In genomic region chr7:96921231-96921630, GRCh38 we compare ENCODE assay signal across 16 cellular contexts.
A peak's percentile ranks its signal among the peaks of the same experiment; 100 is the strongest.
DNase-seq lines count a peak whose midpoint lies in the region; ATAC-seq and TF ChIP-seq lines count a peak whose summit lies in the region.
"Had no signal": no experiment of that assay in that cellular context is flagged by ENCODE, and none has a peak within 500 bp of the region (broad histone marks: within the 10 kb centered on the region; RNA-seq: fewer than 3 reads in every experiment).

No MANE protein-coding gene starts in this region.

- no peaks in the 10 kb centered on the region for H4K20me1 ChIP-seq in PC-3 (ENCODE audit: low read length)
- H4K20me1 ChIP-seq in Karpas-422 (ENCODE audit: insufficient read depth, low read depth, low read length) = no peaks in the 10 kb centered on the region

- TF ChIP-seq POLR2A in esophagus squamous epithelium (IDR thresholded peaks at IDR 0.05) = no peak

- no peak overlapping the region for H3K4me3 Mint-ChIP-seq in HFFc6
- H3K4me3 Mint-ChIP-seq: CD14-positive monocyte had no signal

- no peaks in the 10 kb centered on the region for H3K4me1 Mint-ChIP-seq in HFFc6 (ENCODE audit: low read depth)

- H3K4me1 ChIP-seq in A673 (ENCODE audit: insufficient read depth, low read length, poor library complexity, severe bottlenecking) = no peaks in the 10 kb centered on the region
- H3K4me1 ChIP-seq in PC-3 (ENCODE audit: insufficient read depth, low read length) = peaks cover 10% of the 10 kb centered on the region; the same call in 1 of the 2 replicates
- peaks cover 0 to 22% (median 0%) of the 10 kb centered on the region in 3 donors for H3K4me1 ChIP-seq in esophagus squamous epithelium
- H3K4me1 ChIP-seq in Karpas-422 (ENCODE audit: low read length) = no peaks in the 10 kb centered on the region
- H3K4me1 ChIP-seq in lower lobe of right lung = no peaks in the 10 kb centered on the region
- H3K4me1 ChIP-seq: A549 had no signal

- H2AFZ ChIP-seq in PC-3 (ENCODE audit: low read length) (no peak overlapping the region), Karpas-422 (ENCODE audit: low read length) (no peak overlapping the region)

- H3K9me3 ChIP-seq in A673 (ENCODE audit: low read depth, low read length, poor library complexity, severe bottlenecking) (no peaks in the 10 kb centered on the region), PC-3 (ENCODE audit: low read length) (no peaks in the 10 kb centered on the region), esophagus squamous epithelium (no peaks in the 10 kb centered on the region), Karpas-422 (ENCODE audit: low read length) (no peaks in the 10 kb centered on the region), lower lobe of right lung (no peaks in the 10 kb centered on the region)
- H3K9me3 ChIP-seq: A549, SJCRH30 had no signal

- peaks cover 37% of the 10 kb centered on the region for H3K9me3 Mint-ChIP-seq in HFFc6

- ATAC-seq in PC-3 = no peak
- no peak for ATAC-seq in lower lobe of right lung
- ATAC-seq: A549 had no signal

- H3K4me2 ChIP-seq in PC-3 (ENCODE audit: low read length) (peak overlapping the region; percentile 3; the same call in 1 of the 2 replicates), Karpas-422 (ENCODE audit: low read depth, low read length, poor library complexity, severe bottlenecking) (no peak overlapping the region)
- H3K4me2 ChIP-seq: A549 had no signal

- H3K79me2 ChIP-seq in PC-3 (ENCODE audit: low read length) (no peaks in the 10 kb centered on the region), Karpas-422 (ENCODE audit: low read length) (no peaks in the 10 kb centered on the region)

- H3K4me3 ChIP-seq in A673 (ENCODE audit: low read depth, low read length, poor library complexity, severe bottlenecking) = no peak overlapping the region
- no peak overlapping the region for H3K4me3 ChIP-seq in PC-3 (ENCODE audit: low read length)
- no peak overlapping the region for H3K4me3 ChIP-seq in esophagus squamous epithelium
- H3K4me3 ChIP-seq in Karpas-422 (ENCODE audit: low read length) = no peak overlapping the region
- no peak overlapping the region for H3K4me3 ChIP-seq in lower lobe of right lung
- H3K4me3 ChIP-seq: A549, SJCRH30 had no signal

- H3F3A ChIP-seq in PC-3 (ENCODE audit: low read length, unreplicated experiment) = no peaks in the 10 kb centered on the region

- H3K36me3 ChIP-seq in A673 (ENCODE audit: insufficient read depth, low read length, poor library complexity, severe bottlenecking) (no peaks in the 10 kb centered on the region), PC-3 (ENCODE audit: low read depth, low read length) (no peaks in the 10 kb centered on the region), esophagus squamous epithelium (no peaks in the 10 kb centered on the region), Karpas-422 (ENCODE audit: insufficient read depth, low read length) (no peaks in the 10 kb centered on the region), lower lobe of right lung (no peaks in the 10 kb centered on the region)
- H3K36me3 ChIP-seq: SJCRH30 had no signal

- 38 to 43% methylated on average over 5 of the region's 5 CpGs for WGBS in esophagus squamous epithelium, 2 donors

- CTCF ChIA-PET in A673 (lab: Charles Lee) = no interaction called here
- CTCF ChIA-PET in PC-3 (lab: Charles Lee) = interaction anchor here (0.6 kb wide), 1 partner anchor 325 kb away, joined by 3 read pairs; no protein-coding TSS in a partner anchor

- no peaks in the 10 kb centered on the region; the same call in 1 of the 2 replicates for H3K36me3 Mint-ChIP-seq in HFFc6 (ENCODE audit: low read depth)
- H3K36me3 Mint-ChIP-seq: CD14-positive monocyte had no signal

- H3K27ac ChIP-seq in A673 (ENCODE audit: low read depth, low read length, poor library complexity, severe bottlenecking) (no peak overlapping the region), PC-3 (ENCODE audit: low read length) (no peak overlapping the region), esophagus squamous epithelium (peak overlapping the region in 3 of 4 donors; percentile 33 to 78 (median 74)), Karpas-422 (ENCODE audit: low read length) (no peak overlapping the region), lower lobe of right lung (no peak overlapping the region)
- H3K27ac ChIP-seq: A549, SJCRH30 had no signal

- H3K27me3 ChIP-seq in A673 (replicated peaks; ENCODE audit: insufficient read depth, low read depth, low read length, poor library complexity) (no peaks in the 10 kb centered on the region), PC-3 (ENCODE audit: low read length) (no peaks in the 10 kb centered on the region), esophagus squamous epithelium (peaks cover 0 to 19% (median 0%) of the 10 kb centered on the region in 4 donors), Karpas-422 (ENCODE audit: low read length) (no peaks in the 10 kb centered on the region), lower lobe of right lung (ENCODE audit: low read depth) (no peaks in the 10 kb centered on the region)
- H3K27me3 ChIP-seq: SJCRH30 had no signal

- no TSS peak for BruUV-seq in A673 (replicated peaks; lab: Mats Ljungman, UMichigan)
- BruUV-seq in PC-3 (replicated peaks; lab: Mats Ljungman, UMichigan) = no TSS peak

- H3K27ac Mint-ChIP-seq in HFFc6 = no peak overlapping the region
- H3K27ac Mint-ChIP-seq: CD14-positive monocyte had no signal

- H3K9me2 ChIP-seq in PC-3 (replicated peaks; ENCODE audit: low read length) (no peaks in the 10 kb centered on the region), Karpas-422 (replicated peaks; ENCODE audit: insufficient read depth, low read length) (no peaks in the 10 kb centered on the region)

- TF ChIP-seq CTCF in A673 (conservative IDR thresholded peaks at IDR 0.05; ENCODE audit: low read depth, low read length) (no peak), PC-3 (conservative IDR thresholded peaks at IDR 0.05; ENCODE audit: low read depth, low read length) (no peak), esophagus squamous epithelium (IDR thresholded peaks at IDR 0.05) (no peak), lower lobe of right lung (IDR thresholded peaks at IDR 0.05) (no peak), HFFc6 (IDR thresholded peaks at IDR 0.05) (no peak)

- H3K9ac ChIP-seq in PC-3 (ENCODE audit: low read length) (no peak overlapping the region), Karpas-422 (ENCODE audit: low read length) (no peak overlapping the region)

- intact Hi-C loops in A673 (cut with micrococcal nuclease; ENCODE audit: unreplicated experiment) = no loop called here
- intact Hi-C loops in PC-3 (cut with micrococcal nuclease) = no loop called here
- intact Hi-C loops in esophagus squamous epithelium (cut with DNase I) = no loop called here
- intact Hi-C loops in lower lobe of right lung (cut with DNase I) = no loop called here

- DNase-seq in A673 (ENCODE audit: low spot score) = peak; percentile 4
- DNase-seq in NCI-H1105 (lab: John Stamatoyannopoulos, UW) = peak; percentile 64
- peak; percentile 5 for DNase-seq in PC-3
- DNase-seq in esophagus squamous epithelium (lab: John Stamatoyannopoulos, UW) = no peak
- no peak for DNase-seq in stimulated activated naive CD4-positive, alpha-beta T cell treated with Interleukin-2 at 50 U/mL for 16 hours (lab: John Stamatoyannopoulos, UW)
- no peak for DNase-seq in Karpas-422
- no peak for DNase-seq in lower lobe of right lung
- no peak for DNase-seq in HFFc6
- DNase-seq: GF-D8, GOT3, NCI-H1436, NCI-H2107, SJCRH30, SW 1271 had no signal

- POLR2A ChIA-PET in A673 (lab: Charles Lee; ENCODE audit: low non-redundant PET) (no interaction called here), PC-3 (lab: Charles Lee; ENCODE audit: unreplicated experiment) (no interaction called here)

- H3K27me3 Mint-ChIP-seq in HFFc6 (ENCODE audit: insufficient read depth) = no peaks in the 10 kb centered on the region

Comparison
In these comparisons a context has a peak if more than half of its experiments do, and no peak if none do; other contexts are left out.
1. DNase-seq: peak in A673 (single experiment), NCI-H1105 (single experiment) and PC-3 (single experiment); none in esophagus squamous epithelium (single experiment), stimulated activated naive CD4-positive, alpha-beta T cell treated with Interleukin-2 at 50 U/mL for 16 hours (single experiment), Karpas-422 (single experiment), lower lobe of right lung (single experiment) and HFFc6 (single experiment).
2. H3K27ac ChIP-seq: peak in esophagus squamous epithelium (3 of 4); none in A673 (single experiment), PC-3 (single experiment), Karpas-422 (single experiment) and lower lobe of right lung (single experiment).